ENCODE assay signal across 7 cellular contexts in genomic region chr4:22532117-22532516, GRCh38.
"Had no signal": no experiment of that assay in that cellular context is flagged by ENCODE, and none has a peak within 500 bp of the region (broad histone marks: within the 10 kb centered on the region; RNA-seq: fewer than 3 reads in every experiment).

No MANE protein-coding gene starts in this region.

- DNase-seq: GM23248, GOT3, H7, HFFc6, IMR-90 had no signal

- H2AFZ ChIP-seq: GM23248 had no signal

- H3K27ac Mint-ChIP-seq: HFFc6 had no signal

- H3K9ac ChIP-seq: GM23248 had no signal

- H3K36me3 ChIP-seq: HAP-1 had no signal

- ATAC-seq: HCT116 had no signal

- H3K4me3 Mint-ChIP-seq: HFFc6 had no signal

- H3K27ac ChIP-seq: GM23248 had no signal

- H3K4me3 ChIP-seq: GM23248, HAP-1 had no signal
